ENCODE assay signal across 21 cellular contexts in genomic region chr14:51457858-51458562, GRCh38.
DNase-seq lines count a peak whose midpoint lies in the region; ATAC-seq and TF ChIP-seq lines count a peak whose summit lies in the region.
"Had no signal": no experiment of that assay in that cellular context is flagged by ENCODE, and none has a peak within 500 bp of the region (broad histone marks: within the 10 kb centered on the region; RNA-seq: fewer than 3 reads in every experiment).

No MANE protein-coding gene starts in this region.

- H3K9me3 ChIP-seq in Caco-2 (no peaks in the 10 kb centered on the region), mammary epithelial cell (replicated peaks; ENCODE audit: insufficient read depth, low read length) (no peaks in the 10 kb centered on the region)
- H3K9me3 ChIP-seq: BE2C had no signal

- intact Hi-C loops in Caco-2 (cut with micrococcal nuclease; ENCODE audit: unreplicated experiment) (loop anchor here (1.0 to 10.0 kb wide), 2 partner anchors 123 to 197 kb away; partner anchors contain the start of gene FRMD6), mammary epithelial cell (cut with micrococcal nuclease) (loop anchor here (2.0 kb wide), 1 partner anchor 15 kb away; no protein-coding TSS in a partner anchor)

- dilution Hi-C loops in mammary epithelial cell (cut with HindIII; ENCODE audit: low sequenced_read_pairs), result no loop called here

- no peaks in the 10 kb centered on the region for H4K20me1 ChIP-seq in mammary epithelial cell (ENCODE audit: insufficient read depth, low read length)

- H3K4ac ChIP-seq in mesendoderm (ENCODE audit: low read depth, low read length), result no peak overlapping the region

- peak overlapping the region; percentile 63 for H3K4me2 ChIP-seq in mammary epithelial cell (ENCODE audit: insufficient read depth, low read depth, low read length)
- H3K4me2 ChIP-seq in mesendoderm (ENCODE audit: low read length), result no peak overlapping the region

- in situ Hi-C loops in mammary epithelial cell (cut with MboI; ENCODE audit: low sequenced_read_pairs in 2 of 2), result no loop called here

- H3K4me1 Mint-ChIP-seq in Caco-2 (ENCODE audit: low read depth, unreplicated experiment), result peaks cover 48% of the 10 kb centered on the region
- H3K4me1 Mint-ChIP-seq: CD4-positive, CD25-positive, alpha-beta regulatory T cell had no signal

- no peak overlapping the region for H2BK15ac ChIP-seq in mesendoderm (replicated peaks; ENCODE audit: low read depth)

- H3K27ac ChIP-seq in mammary epithelial cell (ENCODE audit: insufficient read depth, low read depth, low read length), result no peak overlapping the region
- no peak overlapping the region for H3K27ac ChIP-seq in mesendoderm (ENCODE audit: low read depth, low read length)

- H3K79me1 ChIP-seq in mesendoderm (ENCODE audit: low read length), result no peaks in the 10 kb centered on the region

- no peak overlapping the region for H4K5ac ChIP-seq in mesendoderm (ENCODE audit: low read length)

- WGBS in mammary epithelial cell (ENCODE audit: low coverage, missing lambda C conversion rate), result 60% methylated on average over 1 of the region's 1 CpG
- no CpG with 5 or more reads among the region's 1 CpG for WGBS in mesendoderm (ENCODE audit: extremely low coverage, insufficient coverage, low lambda C conversion rate)

- H3K4me1 ChIP-seq in Caco-2, result peaks cover 44% of the 10 kb centered on the region
- H3K4me1 ChIP-seq in mammary epithelial cell (ENCODE audit: insufficient read depth, low read length), result peaks cover 43% of the 10 kb centered on the region
- H3K4me1 ChIP-seq in mesendoderm (ENCODE audit: control insufficient read depth, low read depth, low read length), result peaks cover 9% of the 10 kb centered on the region
- H3K4me1 ChIP-seq: BE2C had no signal

- DNase-seq in Caco-2 (peak; percentile 40 to 51), M059J (ENCODE audit: low read depth) (peak; percentile 55), mammary epithelial cell (no peak), mesendoderm (peak; percentile 86), DMS 273 (lab: John Stamatoyannopoulos, UW; ENCODE audit: unreplicated experiment) (no peak), NCI-H2227 treated with DMSO at 0.1 percent for 48 hours (lab: John Stamatoyannopoulos, UW) (no peak), hippocampal formation (lab: John Stamatoyannopoulos, UW) (no peak)
- DNase-seq: BE2C; CD4-positive, CD25-positive, alpha-beta regulatory T cell; COR-L47; DMS153; Kasumi-1; NCI-H1092 treated with DMSO at 0.1 percent for 48 hours; NCI-H146; NCI-H2029 treated with DMSO at 0.1 percent for 48 hours; NCI-H510A treated with DMSO at 0.1 percent for 48 hours; NCI-H774; OCI-M1; SHP77 treated with DMSO at 0.1 percent for 48 hours had no signal

- H3K56ac ChIP-seq in mesendoderm (ENCODE audit: low read length), result no peak overlapping the region

- no peak overlapping the region for H3K9ac ChIP-seq in mammary epithelial cell (ENCODE audit: insufficient read depth, low read length)
- H3K9ac ChIP-seq in mesendoderm (ENCODE audit: low read length), result no peak overlapping the region

- H3K4me3 ChIP-seq in Caco-2 (ENCODE audit: low read depth, low read length) (no peak overlapping the region), mammary epithelial cell (replicated peaks in 1 of 3; ENCODE audit: insufficient read depth in 1 of 3, low read depth in 2 of 3, low read length in 3 of 3) (no peak overlapping the region), mesendoderm (ENCODE audit: low read length) (no peak overlapping the region)
- H3K4me3 ChIP-seq: GM12878 had no signal

- no peaks in the 10 kb centered on the region for H3K27me3 ChIP-seq in Caco-2 (replicated peaks; ENCODE audit: control insufficient read depth, insufficient read depth, low read length)
- H3K27me3 ChIP-seq in mammary epithelial cell (ENCODE audit: insufficient read depth, low read length), result no peaks in the 10 kb centered on the region
- no peaks in the 10 kb centered on the region for H3K27me3 ChIP-seq in mesendoderm (ENCODE audit: insufficient read depth, low read length, poor library complexity)
- H3K27me3 ChIP-seq: BE2C had no signal

- BruUV-seq in Caco-2 (replicated peaks; lab: Mats Ljungman, UMichigan), result no TSS peak
- no TSS peak for BruUV-seq in mammary epithelial cell (replicated peaks; lab: Mats Ljungman, UMichigan)

- POLR2A ChIA-PET in Caco-2 (lab: Charles Lee), result interaction anchor here (0.6 kb wide), 1 partner anchor 24 kb away, joined by 3 read pairs; no protein-coding TSS in a partner anchor

- peaks cover 7% of the 10 kb centered on the region for H3K36me3 Mint-ChIP-seq in Caco-2 (ENCODE audit: insufficient read depth, unreplicated experiment)
- H3K36me3 Mint-ChIP-seq: CD4-positive, CD25-positive, alpha-beta regulatory T cell had no signal

- no peaks in the 10 kb centered on the region for H3K27me3 Mint-ChIP-seq in Caco-2 (ENCODE audit: insufficient read depth, unreplicated experiment)

- H2BK120ac ChIP-seq in mesendoderm (ENCODE audit: low read depth, low read length), result no peak overlapping the region

- H3K9me3 Mint-ChIP-seq in Caco-2 (ENCODE audit: unreplicated experiment), result peaks cover 9% of the 10 kb centered on the region

- CTCF ChIA-PET in Caco-2 (lab: Charles Lee), result no interaction called here
- CTCF ChIA-PET in mammary epithelial cell (lab: Charles Lee; ENCODE audit: low non-redundant PET), result no interaction called here

- no peak overlapping the region for H3K18ac ChIP-seq in mesendoderm (ENCODE audit: low read length)

- H2AFZ ChIP-seq in mammary epithelial cell (ENCODE audit: low read depth, low read length), result no peak overlapping the region

- no peaks in the 10 kb centered on the region for H3K36me3 ChIP-seq in Caco-2 (ENCODE audit: control insufficient read depth, insufficient read depth, low read length)
- H3K36me3 ChIP-seq in mammary epithelial cell (ENCODE audit: insufficient read depth, low read length), result no peaks in the 10 kb centered on the region
- H3K36me3 ChIP-seq in mesendoderm (ENCODE audit: control insufficient read depth, insufficient read depth, low read length), result no peaks in the 10 kb centered on the region
- H3K36me3 ChIP-seq: BE2C had no signal

- H3K27ac Mint-ChIP-seq in Caco-2 (ENCODE audit: unreplicated experiment), result peak overlapping the region; percentile 69
- H3K27ac Mint-ChIP-seq: CD4-positive, CD25-positive, alpha-beta regulatory T cell had no signal

- H2AK5ac ChIP-seq in mesendoderm (ENCODE audit: low read length), result no peak overlapping the region

- ATAC-seq in HG03378 (IDR thresholded peaks at IDR 0.05; ENCODE audit: unreplicated experiment), result no peak
- ATAC-seq: GM12878 had no signal

- TF ChIP-seq CTCF in Caco-2 (IDR thresholded peaks at IDR 0.05; ENCODE audit: insufficient read depth in 1 of 2, low read depth in 1 of 2, low read length in 1 of 2, severe bottlenecking in 1 of 2, unreplicated experiment in 1 of 2) (no peak), mammary epithelial cell (conservative IDR thresholded peaks at IDR 0.05 in 1 of 2, IDR thresholded peaks at IDR 0.05 in 1 of 2; ENCODE audit: extremely low read depth in 1 of 2, insufficient read depth in 1 of 2, low read depth in 1 of 2, low read length in 2 of 2) (no peak)

- H3K79me2 ChIP-seq in mammary epithelial cell (ENCODE audit: insufficient read depth, low read length), result no peaks in the 10 kb centered on the region
- no peaks in the 10 kb centered on the region for H3K79me2 ChIP-seq in mesendoderm (ENCODE audit: control insufficient read depth, insufficient read depth, low read length)

- H4K8ac ChIP-seq in mesendoderm (ENCODE audit: low read depth, low read length), result no peak overlapping the region

- H2BK5ac ChIP-seq in mesendoderm (ENCODE audit: low read length), result peak overlapping the region; percentile 23

- peak overlapping the region; percentile 46 for H3K4me3 Mint-ChIP-seq in Caco-2 (ENCODE audit: unreplicated experiment)
- H3K4me3 Mint-ChIP-seq: CD4-positive, CD25-positive, alpha-beta regulatory T cell had no signal

- H3K23ac ChIP-seq in mesendoderm (ENCODE audit: low read length), result no peak overlapping the region

Comparison
In these comparisons a context has a peak if more than half of its experiments do, and no peak if none do; other contexts are left out.
1. DNase-seq: peak in Caco-2 (2 of 2), M059J (single experiment) and mesendoderm (single experiment); none in mammary epithelial cell (single experiment), DMS 273 (single experiment), NCI-H2227 treated with DMSO at 0.1 percent for 48 hours (single experiment) and hippocampal formation (0 of 2).